22 cellular contexts compared by ENCODE assay signal in genomic region chr1:37705399-37705798, GRCh38. TPM values are rescaled to one million over a fixed set of nuclear protein-coding genes. Genes with fewer than 3 reads are reported as not detected.
DNase-seq lines count a peak whose midpoint lies in the region; ATAC-seq and TF ChIP-seq lines count a peak whose summit lies in the region.
"Had no signal": no experiment of that assay in that cellular context is flagged by ENCODE, and none has a peak within 500 bp of the region (broad histone marks: within the 10 kb centered on the region; RNA-seq: fewer than 3 reads in every experiment).

No MANE protein-coding gene starts in this region.

- no peaks in the 10 kb centered on the region for H4K20me1 ChIP-seq in osteoblast (ENCODE audit: insufficient read depth, low read length)

- no peaks in the 10 kb centered on the region for H3K79me2 ChIP-seq in osteoblast (ENCODE audit: insufficient read depth, low read length)

- H3K4me3 ChIP-seq in osteoblast (ENCODE audit: insufficient read depth, low read length): no peak overlapping the region
- no peak overlapping the region for H3K4me3 ChIP-seq in SJCRH30
- H3K4me3 ChIP-seq: A549, HAP-1 had no signal

- no peaks in the 10 kb centered on the region for H3K4me1 ChIP-seq in osteoblast (ENCODE audit: insufficient read depth, low read length)
- H3K4me1 ChIP-seq in SJCRH30: no peaks in the 10 kb centered on the region
- H3K4me1 ChIP-seq: A549, HAP-1 had no signal

- H3K9me3 ChIP-seq in osteoblast (ENCODE audit: low read depth, low read length) (no peaks in the 10 kb centered on the region), SJCRH30 (replicated peaks) (no peaks in the 10 kb centered on the region)
- H3K9me3 ChIP-seq: A549, HAP-1 had no signal

- ATAC-seq in activated CD8-positive, alpha-beta memory T cell treated with anti-CD3 and anti-CD28 coated beads, Interleukin-2, amount 10 ng/mL, durations not matched to agents 7 days and 5 days: no peak
- no peak for ATAC-seq in GM18498 (IDR thresholded peaks at IDR 0.05; ENCODE audit: unreplicated experiment)
- ATAC-seq: A549 had no signal

- H3K27me3 ChIP-seq in osteoblast (ENCODE audit: insufficient read depth, low read length) (no peaks in the 10 kb centered on the region), SJCRH30 (no peaks in the 10 kb centered on the region)

- CTCF ChIA-PET in activated CD8-positive, alpha-beta memory T cell treated with anti-CD3 and anti-CD28 coated beads, Interleukin-2, amount 10 ng/mL, durations not matched to agents 7 days and 5 days (lab: Charles Lee): no interaction called here

- H3K27me3 Mint-ChIP-seq in chondrocyte (ENCODE audit: low read depth): no peaks in the 10 kb centered on the region
- H3K27me3 Mint-ChIP-seq in activated CD8-positive, alpha-beta memory T cell treated with anti-CD3 and anti-CD28 coated beads, Interleukin-2, amount 10 ng/mL, durations not matched to agents 7 days and 5 days: no peaks in the 10 kb centered on the region

- DNase-seq in stimulated activated CD4-positive, alpha-beta T cell treated with anti-CD3 and anti-CD28 coated beads, Interleukin-15, amount 100 ng/mL, for 24 hours: peak; percentile 25
- no peak for DNase-seq in stimulated activated CD4-positive, alpha-beta T cell treated with anti-CD3 and anti-CD28 coated beads, Interleukin-12 subunit alpha, Interleukin-12 subunit beta, amount 100 ng/mL, for 4 hours
- DNase-seq in chondrocyte (ENCODE audit: low spot score) (no peak), osteoblast (ENCODE audit: insufficient read length, low spot score, missing footprints) (no peak), SJCRH30 (no peak)
- DNase-seq in activated CD8-positive, alpha-beta memory T cell treated with anti-CD3 and anti-CD28 coated beads, Interleukin-2, amount 10 ng/mL, durations not matched to agents 7 days and 5 days: no peak
- DNase-seq in effector CD8-positive, alpha-beta T cell (lab: John Stamatoyannopoulos, UW): no peak
- DNase-seq: AML-193, DMS79, Karpas-422, NCI-H1417 treated with DMSO at 0.1 percent for 48 hours, NCI-H187 treated with DMSO at 0.1 percent for 48 hours, NCI-H2227 treated with DMSO at 0.1 percent for 48 hours, NCI-H510A treated with DMSO at 0.1 percent for 48 hours, NCI-H82, OCI-M1, SHP77 had no signal

- H3K4me1 Mint-ChIP-seq in chondrocyte (ENCODE audit: low read depth): peaks cover 11% of the 10 kb centered on the region
- no peaks in the 10 kb centered on the region for H3K4me1 Mint-ChIP-seq in activated CD8-positive, alpha-beta memory T cell treated with anti-CD3 and anti-CD28 coated beads, Interleukin-2, amount 10 ng/mL, durations not matched to agents 7 days and 5 days

- H3K27ac Mint-ChIP-seq in chondrocyte (ENCODE audit: unreplicated experiment): peak overlapping the region; percentile 57
- no peak overlapping the region for H3K27ac Mint-ChIP-seq in activated CD8-positive, alpha-beta memory T cell treated with anti-CD3 and anti-CD28 coated beads, Interleukin-2, amount 10 ng/mL, durations not matched to agents 7 days and 5 days

- peaks cover 64% of the 10 kb centered on the region for H3K36me3 ChIP-seq in osteoblast (ENCODE audit: insufficient read depth, low read length)
- peaks cover 92% of the 10 kb centered on the region for H3K36me3 ChIP-seq in SJCRH30

- H2AFZ ChIP-seq in osteoblast (ENCODE audit: low read length): peak overlapping the region; percentile 63

- H3K36me3 Mint-ChIP-seq in chondrocyte (ENCODE audit: low read depth): peaks cover 4% of the 10 kb centered on the region
- H3K36me3 Mint-ChIP-seq in activated CD8-positive, alpha-beta memory T cell treated with anti-CD3 and anti-CD28 coated beads, Interleukin-2, amount 10 ng/mL, durations not matched to agents 7 days and 5 days: peaks cover 74% of the 10 kb centered on the region

- H3K9me3 Mint-ChIP-seq in chondrocyte (ENCODE audit: low read depth): no peaks in the 10 kb centered on the region
- H3K9me3 Mint-ChIP-seq in activated CD8-positive, alpha-beta memory T cell treated with anti-CD3 and anti-CD28 coated beads, Interleukin-2, amount 10 ng/mL, durations not matched to agents 7 days and 5 days (ENCODE audit: low read depth): no peaks in the 10 kb centered on the region

- H3K27ac ChIP-seq in osteoblast (ENCODE audit: low read depth, low read length) (no peak overlapping the region), SJCRH30 (no peak overlapping the region)
- H3K27ac ChIP-seq: A549, C4-2B, HL-60 had no signal

- H3K4me3 Mint-ChIP-seq in chondrocyte (ENCODE audit: unreplicated experiment): no peak overlapping the region
- no peak overlapping the region for H3K4me3 Mint-ChIP-seq in activated CD8-positive, alpha-beta memory T cell treated with anti-CD3 and anti-CD28 coated beads, Interleukin-2, amount 10 ng/mL, durations not matched to agents 7 days and 5 days

- TF ChIP-seq CTCF in chondrocyte (IDR thresholded peaks at IDR 0.05) (no peak), osteoblast (IDR thresholded peaks at IDR 0.05; ENCODE audit: extremely low read depth, low read depth, low read length) (no peak)

- no peak overlapping the region for H3K4me2 ChIP-seq in osteoblast (ENCODE audit: insufficient read depth, low read length)
- H3K4me2 ChIP-seq: A549 had no signal

RNA-seq across cellular contexts. Expression of gene CDCA8, which starts 13.1 kb away (rescaled TPM):
- 5.7 to 7.0 TPM (median 6.0 TPM) in 3 replicates for total RNA-seq in chondrocyte
- total RNA-seq in osteoblast: 1.5 and 1.8 TPM in 2 replicates
- 10 to 100 TPM; 77.2 to 97.3 TPM for total RNA-seq in activated CD8-positive, alpha-beta memory T cell treated with anti-CD3 and anti-CD28 coated beads, Interleukin-2, amount 10 ng/mL, durations not matched to agents 7 days and 5 days
- 55.0 and 58.5 TPM in 2 replicates for total RNA-seq in SJCRH30 (2014; rRNA removed; shearing (Covaris generic))

RNA-seq across cellular contexts. Expression of gene EPHA10, which starts 59.5 kb away (rescaled TPM):
- 0.37 TPM in 1 of 3 replicates, not detected in the others for total RNA-seq in chondrocyte
- not detected in 2 replicates for total RNA-seq in osteoblast
- total RNA-seq in activated CD8-positive, alpha-beta memory T cell treated with anti-CD3 and anti-CD28 coated beads, Interleukin-2, amount 10 ng/mL, durations not matched to agents 7 days and 5 days: not detected
- not detected in 2 replicates for total RNA-seq in SJCRH30 (2014; rRNA removed; shearing (Covaris generic))
